1 cellular context compared by ENCODE assay signal in genomic region chr4:866761-867390, GRCh38.
TF ChIP-seq lines count a peak whose summit lies in the region.

No MANE protein-coding gene starts in this region.

TF ChIP-seq in endothelial cell of umbilical vein, 7 proteins besides CTCF, POLR2A, EP300 and RAD21 (continued from another document):
- TF ChIP-seq EZH2 (IDR thresholded peaks at IDR 0.05; ENCODE audit: borderline replicate concordance, low read depth, low read length, severe bottlenecking) (no peak), MAX (IDR thresholded peaks at IDR 0.05; ENCODE audit: insufficient read depth, insufficient read length) (no peak)
